In genomic region chr18:12839057-12839525, GRCh38 we compare ENCODE assay signal across 8 cellular contexts. TPM values are rescaled to one million over a fixed set of nuclear protein-coding genes. Genes with fewer than 3 reads are reported as not detected.
DNase-seq lines count a peak whose midpoint lies in the region; ATAC-seq and TF ChIP-seq lines count a peak whose summit lies in the region.

No MANE protein-coding gene starts in this region.

- no peaks in the 10 kb centered on the region for H4K20me1 ChIP-seq in osteoblast (ENCODE audit: insufficient read depth, low read length)

- peak overlapping the region; percentile 35; the same call in 1 of the 2 replicates for H3K4me3 ChIP-seq in GM08714 (ENCODE audit: low read length)
- H3K4me3 ChIP-seq in osteoblast (ENCODE audit: insufficient read depth, low read length) = no peak overlapping the region

- peaks cover 48% of the 10 kb centered on the region for H3K79me2 ChIP-seq in osteoblast (ENCODE audit: insufficient read depth, low read length)

- no peak for TF ChIP-seq CTCF in osteoblast (IDR thresholded peaks at IDR 0.05; ENCODE audit: extremely low read depth, low read depth, low read length)

- H3K9me3 ChIP-seq in osteoblast (ENCODE audit: low read depth, low read length) = no peaks in the 10 kb centered on the region

- no peak overlapping the region for H2AFZ ChIP-seq in osteoblast (ENCODE audit: low read length)

- H3K4me3 Mint-ChIP-seq in activated naive CD8-positive, alpha-beta T cell treated with anti-CD3 and anti-CD28 coated beads, Interleukin-2, amount 50 U/mL, for 24 hours = peak overlapping the region; percentile 46

- no peaks in the 10 kb centered on the region for H3K27me3 Mint-ChIP-seq in activated naive CD8-positive, alpha-beta T cell treated with anti-CD3 and anti-CD28 coated beads, Interleukin-2, amount 50 U/mL, for 24 hours

- peaks cover 62% of the 10 kb centered on the region for H3K4me1 Mint-ChIP-seq in activated naive CD8-positive, alpha-beta T cell treated with anti-CD3 and anti-CD28 coated beads, Interleukin-2, amount 50 U/mL, for 24 hours

- H3K36me3 ChIP-seq in osteoblast (ENCODE audit: insufficient read depth, low read length) = peaks cover 8% of the 10 kb centered on the region

- peaks cover 43% of the 10 kb centered on the region for H3K4me1 ChIP-seq in osteoblast (ENCODE audit: insufficient read depth, low read length)

- ATAC-seq in GM21423 (IDR thresholded peaks at IDR 0.05; ENCODE audit: unreplicated experiment) (peak; percentile 38), HG03575 (IDR thresholded peaks at IDR 0.05; ENCODE audit: extremely low read depth, insufficient number of reproducible peaks, low FRiP score, unreplicated experiment) (peak; percentile 15)
- peak; percentile 73 for ATAC-seq in activated naive CD8-positive, alpha-beta T cell treated with anti-CD3 and anti-CD28 coated beads, Interleukin-2, amount 50 U/mL, for 24 hours

- no peak for DNase-seq in activated naive CD8-positive, alpha-beta T cell treated with anti-CD3 and anti-CD28 coated beads, Interleukin-2, amount 50 U/mL, for 24 hours
- DNase-seq in osteoblast (ENCODE audit: insufficient read length, low spot score, missing footprints) (no peak), substantia nigra (lab: John Stamatoyannopoulos, UW) (no peak), mesenteric fat pad (ENCODE audit: low spot score) (no peak), kidney glomerular epithelial cell (lab: John Stamatoyannopoulos, UW) (no peak)

- peak overlapping the region; percentile 15 for H3K4me2 ChIP-seq in osteoblast (ENCODE audit: insufficient read depth, low read length)

- H3K9me3 Mint-ChIP-seq in activated naive CD8-positive, alpha-beta T cell treated with anti-CD3 and anti-CD28 coated beads, Interleukin-2, amount 50 U/mL, for 24 hours = no peaks in the 10 kb centered on the region

- peak overlapping the region; percentile 89 for H3K27ac Mint-ChIP-seq in activated naive CD8-positive, alpha-beta T cell treated with anti-CD3 and anti-CD28 coated beads, Interleukin-2, amount 50 U/mL, for 24 hours

- peaks cover 24% of the 10 kb centered on the region for H3K36me3 Mint-ChIP-seq in activated naive CD8-positive, alpha-beta T cell treated with anti-CD3 and anti-CD28 coated beads, Interleukin-2, amount 50 U/mL, for 24 hours (ENCODE audit: low read depth)

- peak overlapping the region; percentile 68 for H3K27ac ChIP-seq in osteoblast (ENCODE audit: low read depth, low read length)
- H3K27ac ChIP-seq in substantia nigra (ENCODE audit: low read depth, low read length, poor library complexity, severe bottlenecking) = no peak overlapping the region

- H3K27me3 ChIP-seq in osteoblast (ENCODE audit: insufficient read depth, low read length) = no peaks in the 10 kb centered on the region

RNA-seq across cellular contexts. Expression of gene PTPN2, which starts 44.9 kb away (rescaled TPM):
- 34.2 and 37.6 TPM in 2 replicates for total RNA-seq in osteoblast
- 33.8 TPM for total RNA-seq in mesenteric fat pad

Comparison
In these comparisons a context has a peak if more than half of its experiments do, and no peak if none do; other contexts are left out.
1. ATAC-seq: peak in every context shown above with its lines; median percentile 73 in activated naive CD8-positive, alpha-beta T cell treated with anti-CD3 and anti-CD28 coated beads, Interleukin-2, amount 50 U/mL, for 24 hours; 38 in GM21423; 15 in HG03575.